ENCODE assay signal across 1 cellular context in the genomic region with DNA sequence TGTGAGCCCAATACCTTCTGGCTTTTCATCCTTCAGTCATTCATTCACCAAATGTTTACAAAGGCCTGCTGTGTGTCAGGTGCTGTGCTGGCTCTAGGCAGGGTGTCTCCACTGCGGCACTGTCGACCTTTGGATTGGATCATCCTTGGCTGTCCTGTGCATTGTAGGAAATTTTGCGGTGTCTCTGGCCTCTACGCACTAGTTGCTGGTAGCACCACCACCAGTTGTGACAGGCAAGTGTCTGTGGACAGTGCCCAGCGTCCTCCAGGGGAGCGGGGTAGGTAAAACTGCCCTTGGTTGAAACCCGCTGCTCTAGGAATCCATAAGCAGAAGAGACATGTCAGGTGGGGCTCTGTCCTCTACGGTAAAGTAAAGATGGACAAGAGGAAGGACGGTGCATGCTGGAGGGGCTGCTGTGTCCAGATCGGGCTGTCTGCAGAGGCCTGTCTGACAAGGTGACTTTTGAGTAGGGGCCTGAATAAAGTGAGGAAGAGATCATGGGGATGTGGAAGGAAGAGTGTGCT.
TF ChIP-seq lines count a peak whose summit lies in the region.

No MANE protein-coding gene starts in this region.

TF ChIP-seq in HepG2, 621 proteins besides CTCF, POLR2A, EP300 and RAD21 (continued from another document and continues in another):
- TF ChIP-seq, protein P1, sequence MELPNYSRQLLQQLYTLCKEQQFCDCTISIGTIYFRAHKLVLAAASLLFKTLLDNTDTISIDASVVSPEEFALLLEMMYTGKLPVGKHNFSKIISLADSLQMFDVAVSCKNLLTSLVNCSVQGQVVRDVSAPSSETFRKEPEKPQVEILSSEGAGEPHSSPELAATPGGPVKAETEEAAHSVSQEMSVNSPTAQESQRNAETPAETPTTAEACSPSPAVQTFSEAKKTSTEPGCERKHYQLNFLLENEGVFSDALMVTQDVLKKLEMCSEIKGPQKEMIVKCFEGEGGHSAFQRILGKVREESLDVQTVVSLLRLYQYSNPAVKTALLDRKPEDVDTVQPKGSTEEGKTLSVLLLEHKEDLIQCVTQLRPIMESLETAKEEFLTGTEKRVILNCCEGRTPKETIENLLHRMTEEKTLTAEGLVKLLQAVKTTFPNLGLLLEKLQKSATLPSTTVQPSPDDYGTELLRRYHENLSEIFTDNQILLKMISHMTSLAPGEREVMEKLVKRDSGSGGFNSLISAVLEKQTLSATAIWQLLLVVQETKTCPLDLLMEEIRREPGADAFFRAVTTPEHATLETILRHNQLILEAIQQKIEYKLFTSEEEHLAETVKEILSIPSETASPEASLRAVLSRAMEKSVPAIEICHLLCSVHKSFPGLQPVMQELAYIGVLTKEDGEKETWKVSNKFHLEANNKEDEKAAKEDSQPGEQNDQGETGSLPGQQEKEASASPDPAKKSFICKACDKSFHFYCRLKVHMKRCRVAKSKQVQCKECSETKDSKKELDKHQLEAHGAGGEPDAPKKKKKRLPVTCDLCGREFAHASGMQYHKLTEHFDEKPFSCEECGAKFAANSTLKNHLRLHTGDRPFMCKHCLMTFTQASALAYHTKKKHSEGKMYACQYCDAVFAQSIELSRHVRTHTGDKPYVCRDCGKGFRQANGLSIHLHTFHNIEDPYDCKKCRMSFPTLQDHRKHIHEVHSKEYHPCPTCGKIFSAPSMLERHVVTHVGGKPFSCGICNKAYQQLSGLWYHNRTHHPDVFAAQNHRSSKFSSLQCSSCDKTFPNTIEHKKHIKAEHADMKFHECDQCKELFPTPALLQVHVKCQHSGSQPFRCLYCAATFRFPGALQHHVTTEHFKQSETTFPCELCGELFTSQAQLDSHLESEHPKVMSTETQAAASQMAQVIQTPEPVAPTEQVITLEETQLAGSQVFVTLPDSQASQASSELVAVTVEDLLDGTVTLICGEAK (IDR thresholded peaks at IDR 0.05) = no peak
- TF ChIP-seq, protein P1 (CRISPR knock-in tag; IDR thresholded peaks at IDR 0.05) = no peak
- TF ChIP-seq IKZF1 (IDR thresholded peaks at IDR 0.05) (no peak), AGO2 (optimal IDR thresholded peaks at IDR 0.05; ENCODE audit: low read depth, low read length) (no peak), ZNF780A (CRISPR knock-in tag; IDR thresholded peaks at IDR 0.05) (0 out of 2 replicates have a peak, but pooled peaks have one; percentile 52), ISL2 (CRISPR knock-in tag; IDR thresholded peaks at IDR 0.05) (0 out of 2 replicates have a peak, but pooled peaks have one; percentile 41), ZNF441 (CRISPR knock-in tag; IDR thresholded peaks at IDR 0.05; ENCODE audit: borderline replicate concordance) (0 out of 2 replicates have a peak, but pooled peaks have one; percentile 12), ZNF10 (CRISPR knock-in tag; IDR thresholded peaks at IDR 0.05; ENCODE audit: borderline replicate concordance, low read depth) (no peak), STAG1 (CRISPR knock-in tag; IDR thresholded peaks at IDR 0.05) (peak; percentile 39), MYC (CRISPR knock-in tag; IDR thresholded peaks at IDR 0.05; ENCODE audit: borderline replicate concordance) (peak; percentile 38; the same call in 1 of the 2 replicates), RBM39 (IDR thresholded peaks at IDR 0.05; ENCODE audit: low read depth, low read length, poor library complexity, severe bottlenecking) (no peak), ZNF773 (CRISPR knock-in tag; IDR thresholded peaks at IDR 0.05; ENCODE audit: borderline replicate concordance) (no peak), CENPT (CRISPR knock-in tag; IDR thresholded peaks at IDR 0.05; ENCODE audit: low read depth) (no peak), ZNF564 (CRISPR knock-in tag; IDR thresholded peaks at IDR 0.05) (no peak), ZNF143 (CRISPR knock-in tag; IDR thresholded peaks at IDR 0.05) (no peak), NONO (IDR thresholded peaks at IDR 0.05) (no peak), NONO (CRISPR knock-in tag; conservative IDR thresholded peaks at IDR 0.05) (peak; percentile 88), HES4 (CRISPR knock-in tag; IDR thresholded peaks at IDR 0.05; ENCODE audit: borderline replicate concordance) (no peak), REPIN1 (CRISPR knock-in tag; IDR thresholded peaks at IDR 0.05; ENCODE audit: borderline replicate concordance, low read depth) (peak; percentile 72; the same call in 1 of the 2 replicates), NCOR1 (IDR thresholded peaks at IDR 0.05; ENCODE audit: borderline replicate concordance, low read length) (0 out of 2 replicates have a peak, but pooled peaks have one; percentile 42), IRF2 (CRISPR knock-in tag; IDR thresholded peaks at IDR 0.05) (peak; percentile 59), ZMAT3 (CRISPR knock-in tag; conservative IDR thresholded peaks at IDR 0.05) (no peak), SETDB1 (CRISPR knock-in tag; IDR thresholded peaks at IDR 0.05; ENCODE audit: borderline replicate concordance) (no peak; the same call in 1 of the 2 replicates), ZSCAN25 (CRISPR knock-in tag; IDR thresholded peaks at IDR 0.05) (peak; percentile 83), POGZ (CRISPR knock-in tag; IDR thresholded peaks at IDR 0.05) (peak; percentile 68), ZFP36 (IDR thresholded peaks at IDR 0.05; ENCODE audit: borderline replicate concordance, low read depth, low read length, partially characterized antibody) (peak; percentile 38)
- TF ChIP-seq, protein P2, sequence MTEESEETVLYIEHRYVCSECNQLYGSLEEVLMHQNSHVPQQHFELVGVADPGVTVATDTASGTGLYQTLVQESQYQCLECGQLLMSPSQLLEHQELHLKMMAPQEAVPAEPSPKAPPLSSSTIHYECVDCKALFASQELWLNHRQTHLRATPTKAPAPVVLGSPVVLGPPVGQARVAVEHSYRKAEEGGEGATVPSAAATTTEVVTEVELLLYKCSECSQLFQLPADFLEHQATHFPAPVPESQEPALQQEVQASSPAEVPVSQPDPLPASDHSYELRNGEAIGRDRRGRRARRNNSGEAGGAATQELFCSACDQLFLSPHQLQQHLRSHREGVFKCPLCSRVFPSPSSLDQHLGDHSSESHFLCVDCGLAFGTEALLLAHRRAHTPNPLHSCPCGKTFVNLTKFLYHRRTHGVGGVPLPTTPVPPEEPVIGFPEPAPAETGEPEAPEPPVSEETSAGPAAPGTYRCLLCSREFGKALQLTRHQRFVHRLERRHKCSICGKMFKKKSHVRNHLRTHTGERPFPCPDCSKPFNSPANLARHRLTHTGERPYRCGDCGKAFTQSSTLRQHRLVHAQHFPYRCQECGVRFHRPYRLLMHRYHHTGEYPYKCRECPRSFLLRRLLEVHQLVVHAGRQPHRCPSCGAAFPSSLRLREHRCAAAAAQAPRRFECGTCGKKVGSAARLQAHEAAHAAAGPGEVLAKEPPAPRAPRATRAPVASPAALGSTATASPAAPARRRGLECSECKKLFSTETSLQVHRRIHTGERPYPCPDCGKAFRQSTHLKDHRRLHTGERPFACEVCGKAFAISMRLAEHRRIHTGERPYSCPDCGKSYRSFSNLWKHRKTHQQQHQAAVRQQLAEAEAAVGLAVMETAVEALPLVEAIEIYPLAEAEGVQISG (CRISPR knock-in tag; IDR thresholded peaks at IDR 0.05) = peak; percentile 58
- TF ChIP-seq, protein P3, sequence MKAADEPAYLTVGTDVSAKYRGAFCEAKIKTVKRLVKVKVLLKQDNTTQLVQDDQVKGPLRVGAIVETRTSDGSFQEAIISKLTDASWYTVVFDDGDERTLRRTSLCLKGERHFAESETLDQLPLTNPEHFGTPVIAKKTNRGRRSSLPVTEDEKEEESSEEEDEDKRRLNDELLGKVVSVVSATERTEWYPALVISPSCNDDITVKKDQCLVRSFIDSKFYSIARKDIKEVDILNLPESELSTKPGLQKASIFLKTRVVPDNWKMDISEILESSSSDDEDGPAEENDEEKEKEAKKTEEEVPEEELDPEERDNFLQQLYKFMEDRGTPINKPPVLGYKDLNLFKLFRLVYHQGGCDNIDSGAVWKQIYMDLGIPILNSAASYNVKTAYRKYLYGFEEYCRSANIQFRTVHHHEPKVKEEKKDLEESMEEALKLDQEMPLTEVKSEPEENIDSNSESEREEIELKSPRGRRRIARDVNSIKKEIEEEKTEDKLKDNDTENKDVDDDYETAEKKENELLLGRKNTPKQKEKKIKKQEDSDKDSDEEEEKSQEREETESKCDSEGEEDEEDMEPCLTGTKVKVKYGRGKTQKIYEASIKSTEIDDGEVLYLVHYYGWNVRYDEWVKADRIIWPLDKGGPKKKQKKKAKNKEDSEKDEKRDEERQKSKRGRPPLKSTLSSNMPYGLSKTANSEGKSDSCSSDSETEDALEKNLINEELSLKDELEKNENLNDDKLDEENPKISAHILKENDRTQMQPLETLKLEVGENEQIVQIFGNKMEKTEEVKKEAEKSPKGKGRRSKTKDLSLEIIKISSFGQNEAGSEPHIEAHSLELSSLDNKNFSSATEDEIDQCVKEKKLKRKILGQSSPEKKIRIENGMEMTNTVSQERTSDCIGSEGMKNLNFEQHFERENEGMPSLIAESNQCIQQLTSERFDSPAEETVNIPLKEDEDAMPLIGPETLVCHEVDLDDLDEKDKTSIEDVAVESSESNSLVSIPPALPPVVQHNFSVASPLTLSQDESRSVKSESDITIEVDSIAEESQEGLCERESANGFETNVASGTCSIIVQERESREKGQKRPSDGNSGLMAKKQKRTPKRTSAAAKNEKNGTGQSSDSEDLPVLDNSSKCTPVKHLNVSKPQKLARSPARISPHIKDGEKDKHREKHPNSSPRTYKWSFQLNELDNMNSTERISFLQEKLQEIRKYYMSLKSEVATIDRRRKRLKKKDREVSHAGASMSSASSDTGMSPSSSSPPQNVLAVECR (CRISPR knock-in tag; IDR thresholded peaks at IDR 0.05; ENCODE audit: borderline replicate concordance) = peak; percentile 56; the same call in 1 of the 2 replicates
- TF ChIP-seq, protein P4, sequence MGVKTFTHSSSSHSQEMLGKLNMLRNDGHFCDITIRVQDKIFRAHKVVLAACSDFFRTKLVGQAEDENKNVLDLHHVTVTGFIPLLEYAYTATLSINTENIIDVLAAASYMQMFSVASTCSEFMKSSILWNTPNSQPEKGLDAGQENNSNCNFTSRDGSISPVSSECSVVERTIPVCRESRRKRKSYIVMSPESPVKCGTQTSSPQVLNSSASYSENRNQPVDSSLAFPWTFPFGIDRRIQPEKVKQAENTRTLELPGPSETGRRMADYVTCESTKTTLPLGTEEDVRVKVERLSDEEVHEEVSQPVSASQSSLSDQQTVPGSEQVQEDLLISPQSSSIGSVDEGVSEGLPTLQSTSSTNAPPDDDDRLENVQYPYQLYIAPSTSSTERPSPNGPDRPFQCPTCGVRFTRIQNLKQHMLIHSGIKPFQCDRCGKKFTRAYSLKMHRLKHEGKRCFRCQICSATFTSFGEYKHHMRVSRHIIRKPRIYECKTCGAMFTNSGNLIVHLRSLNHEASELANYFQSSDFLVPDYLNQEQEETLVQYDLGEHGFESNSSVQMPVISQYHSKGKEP (CRISPR knock-in tag; IDR thresholded peaks at IDR 0.05) = no peak
- TF ChIP-seq, protein P5, sequence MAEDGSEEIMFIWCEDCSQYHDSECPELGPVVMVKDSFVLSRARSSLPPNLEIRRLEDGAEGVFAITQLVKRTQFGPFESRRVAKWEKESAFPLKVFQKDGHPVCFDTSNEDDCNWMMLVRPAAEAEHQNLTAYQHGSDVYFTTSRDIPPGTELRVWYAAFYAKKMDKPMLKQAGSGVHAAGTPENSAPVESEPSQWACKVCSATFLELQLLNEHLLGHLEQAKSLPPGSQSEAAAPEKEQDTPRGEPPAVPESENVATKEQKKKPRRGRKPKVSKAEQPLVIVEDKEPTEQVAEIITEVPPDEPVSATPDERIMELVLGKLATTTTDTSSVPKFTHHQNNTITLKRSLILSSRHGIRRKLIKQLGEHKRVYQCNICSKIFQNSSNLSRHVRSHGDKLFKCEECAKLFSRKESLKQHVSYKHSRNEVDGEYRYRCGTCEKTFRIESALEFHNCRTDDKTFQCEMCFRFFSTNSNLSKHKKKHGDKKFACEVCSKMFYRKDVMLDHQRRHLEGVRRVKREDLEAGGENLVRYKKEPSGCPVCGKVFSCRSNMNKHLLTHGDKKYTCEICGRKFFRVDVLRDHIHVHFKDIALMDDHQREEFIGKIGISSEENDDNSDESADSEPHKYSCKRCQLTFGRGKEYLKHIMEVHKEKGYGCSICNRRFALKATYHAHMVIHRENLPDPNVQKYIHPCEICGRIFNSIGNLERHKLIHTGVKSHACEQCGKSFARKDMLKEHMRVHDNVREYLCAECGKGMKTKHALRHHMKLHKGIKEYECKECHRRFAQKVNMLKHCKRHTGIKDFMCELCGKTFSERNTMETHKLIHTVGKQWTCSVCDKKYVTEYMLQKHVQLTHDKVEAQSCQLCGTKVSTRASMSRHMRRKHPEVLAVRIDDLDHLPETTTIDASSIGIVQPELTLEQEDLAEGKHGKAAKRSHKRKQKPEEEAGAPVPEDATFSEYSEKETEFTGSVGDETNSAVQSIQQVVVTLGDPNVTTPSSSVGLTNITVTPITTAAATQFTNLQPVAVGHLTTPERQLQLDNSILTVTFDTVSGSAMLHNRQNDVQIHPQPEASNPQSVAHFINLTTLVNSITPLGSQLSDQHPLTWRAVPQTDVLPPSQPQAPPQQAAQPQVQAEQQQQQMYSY (CRISPR knock-in tag; IDR thresholded peaks at IDR 0.05) = no peak
- TF ChIP-seq, protein P6, sequence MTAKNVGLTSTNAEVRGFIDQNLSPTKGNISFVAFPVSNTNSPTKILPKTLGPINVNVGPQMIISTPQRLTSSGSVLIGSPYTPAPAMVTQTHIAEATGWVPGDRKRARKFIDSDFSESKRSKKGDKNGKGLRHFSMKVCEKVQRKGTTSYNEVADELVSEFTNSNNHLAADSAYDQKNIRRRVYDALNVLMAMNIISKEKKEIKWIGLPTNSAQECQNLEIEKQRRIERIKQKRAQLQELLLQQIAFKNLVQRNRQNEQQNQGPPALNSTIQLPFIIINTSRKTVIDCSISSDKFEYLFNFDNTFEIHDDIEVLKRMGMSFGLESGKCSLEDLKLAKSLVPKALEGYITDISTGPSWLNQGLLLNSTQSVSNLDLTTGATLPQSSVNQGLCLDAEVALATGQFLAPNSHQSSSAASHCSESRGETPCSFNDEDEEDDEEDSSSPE (CRISPR knock-in tag; IDR thresholded peaks at IDR 0.05) = no peak
